1 cellular context compared by ENCODE assay signal in the genomic region with DNA sequence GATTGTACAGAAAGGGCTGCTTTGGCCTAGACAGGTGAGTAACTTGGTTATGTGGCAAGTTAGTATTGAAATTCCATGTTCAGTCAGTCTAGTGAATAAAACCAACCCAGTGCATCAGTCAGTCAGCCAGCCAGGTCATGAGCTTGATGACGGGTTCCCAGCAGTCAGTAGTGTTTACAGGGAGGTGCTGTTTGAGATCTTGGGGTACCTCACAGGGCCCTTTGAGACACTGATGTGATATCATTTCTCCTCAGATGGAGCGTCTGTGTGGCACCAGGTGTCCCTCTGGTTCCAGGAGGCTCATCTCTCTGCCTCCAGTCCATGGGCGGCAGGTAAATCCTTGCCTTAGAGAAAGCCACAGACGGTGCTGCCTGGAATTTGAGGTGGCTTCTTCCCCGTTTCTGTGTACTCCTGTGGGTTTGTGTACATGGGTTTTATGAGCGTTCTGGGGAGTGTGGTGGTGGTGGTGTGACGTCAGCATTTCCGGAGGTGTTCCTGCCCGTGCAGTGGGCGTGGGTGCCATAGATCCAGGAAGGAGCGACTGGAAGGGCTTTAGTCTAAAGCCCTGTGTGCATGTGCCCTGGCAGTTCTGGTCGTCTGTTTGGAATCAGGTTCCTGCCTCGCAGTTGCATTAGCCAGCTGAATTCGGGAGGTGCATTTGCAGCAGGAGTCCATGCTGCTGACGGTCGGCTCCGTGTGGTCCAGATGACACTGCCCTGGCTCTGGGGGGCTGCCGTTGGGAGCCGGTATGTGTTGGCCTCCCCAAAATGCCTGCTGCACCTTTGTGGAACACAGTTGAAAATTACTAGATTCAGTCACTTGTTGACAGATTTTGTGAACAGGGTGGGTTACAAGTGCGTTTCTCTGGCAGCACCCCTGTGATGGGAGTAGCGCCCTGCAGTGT.
TF ChIP-seq lines count a peak whose summit lies in the region.

No MANE protein-coding gene starts in this region.

TF ChIP-seq in GM23338, 12 proteins besides CTCF, POLR2A, EP300 and RAD21 (continued from another document):
- TF ChIP-seq, protein P1, sequence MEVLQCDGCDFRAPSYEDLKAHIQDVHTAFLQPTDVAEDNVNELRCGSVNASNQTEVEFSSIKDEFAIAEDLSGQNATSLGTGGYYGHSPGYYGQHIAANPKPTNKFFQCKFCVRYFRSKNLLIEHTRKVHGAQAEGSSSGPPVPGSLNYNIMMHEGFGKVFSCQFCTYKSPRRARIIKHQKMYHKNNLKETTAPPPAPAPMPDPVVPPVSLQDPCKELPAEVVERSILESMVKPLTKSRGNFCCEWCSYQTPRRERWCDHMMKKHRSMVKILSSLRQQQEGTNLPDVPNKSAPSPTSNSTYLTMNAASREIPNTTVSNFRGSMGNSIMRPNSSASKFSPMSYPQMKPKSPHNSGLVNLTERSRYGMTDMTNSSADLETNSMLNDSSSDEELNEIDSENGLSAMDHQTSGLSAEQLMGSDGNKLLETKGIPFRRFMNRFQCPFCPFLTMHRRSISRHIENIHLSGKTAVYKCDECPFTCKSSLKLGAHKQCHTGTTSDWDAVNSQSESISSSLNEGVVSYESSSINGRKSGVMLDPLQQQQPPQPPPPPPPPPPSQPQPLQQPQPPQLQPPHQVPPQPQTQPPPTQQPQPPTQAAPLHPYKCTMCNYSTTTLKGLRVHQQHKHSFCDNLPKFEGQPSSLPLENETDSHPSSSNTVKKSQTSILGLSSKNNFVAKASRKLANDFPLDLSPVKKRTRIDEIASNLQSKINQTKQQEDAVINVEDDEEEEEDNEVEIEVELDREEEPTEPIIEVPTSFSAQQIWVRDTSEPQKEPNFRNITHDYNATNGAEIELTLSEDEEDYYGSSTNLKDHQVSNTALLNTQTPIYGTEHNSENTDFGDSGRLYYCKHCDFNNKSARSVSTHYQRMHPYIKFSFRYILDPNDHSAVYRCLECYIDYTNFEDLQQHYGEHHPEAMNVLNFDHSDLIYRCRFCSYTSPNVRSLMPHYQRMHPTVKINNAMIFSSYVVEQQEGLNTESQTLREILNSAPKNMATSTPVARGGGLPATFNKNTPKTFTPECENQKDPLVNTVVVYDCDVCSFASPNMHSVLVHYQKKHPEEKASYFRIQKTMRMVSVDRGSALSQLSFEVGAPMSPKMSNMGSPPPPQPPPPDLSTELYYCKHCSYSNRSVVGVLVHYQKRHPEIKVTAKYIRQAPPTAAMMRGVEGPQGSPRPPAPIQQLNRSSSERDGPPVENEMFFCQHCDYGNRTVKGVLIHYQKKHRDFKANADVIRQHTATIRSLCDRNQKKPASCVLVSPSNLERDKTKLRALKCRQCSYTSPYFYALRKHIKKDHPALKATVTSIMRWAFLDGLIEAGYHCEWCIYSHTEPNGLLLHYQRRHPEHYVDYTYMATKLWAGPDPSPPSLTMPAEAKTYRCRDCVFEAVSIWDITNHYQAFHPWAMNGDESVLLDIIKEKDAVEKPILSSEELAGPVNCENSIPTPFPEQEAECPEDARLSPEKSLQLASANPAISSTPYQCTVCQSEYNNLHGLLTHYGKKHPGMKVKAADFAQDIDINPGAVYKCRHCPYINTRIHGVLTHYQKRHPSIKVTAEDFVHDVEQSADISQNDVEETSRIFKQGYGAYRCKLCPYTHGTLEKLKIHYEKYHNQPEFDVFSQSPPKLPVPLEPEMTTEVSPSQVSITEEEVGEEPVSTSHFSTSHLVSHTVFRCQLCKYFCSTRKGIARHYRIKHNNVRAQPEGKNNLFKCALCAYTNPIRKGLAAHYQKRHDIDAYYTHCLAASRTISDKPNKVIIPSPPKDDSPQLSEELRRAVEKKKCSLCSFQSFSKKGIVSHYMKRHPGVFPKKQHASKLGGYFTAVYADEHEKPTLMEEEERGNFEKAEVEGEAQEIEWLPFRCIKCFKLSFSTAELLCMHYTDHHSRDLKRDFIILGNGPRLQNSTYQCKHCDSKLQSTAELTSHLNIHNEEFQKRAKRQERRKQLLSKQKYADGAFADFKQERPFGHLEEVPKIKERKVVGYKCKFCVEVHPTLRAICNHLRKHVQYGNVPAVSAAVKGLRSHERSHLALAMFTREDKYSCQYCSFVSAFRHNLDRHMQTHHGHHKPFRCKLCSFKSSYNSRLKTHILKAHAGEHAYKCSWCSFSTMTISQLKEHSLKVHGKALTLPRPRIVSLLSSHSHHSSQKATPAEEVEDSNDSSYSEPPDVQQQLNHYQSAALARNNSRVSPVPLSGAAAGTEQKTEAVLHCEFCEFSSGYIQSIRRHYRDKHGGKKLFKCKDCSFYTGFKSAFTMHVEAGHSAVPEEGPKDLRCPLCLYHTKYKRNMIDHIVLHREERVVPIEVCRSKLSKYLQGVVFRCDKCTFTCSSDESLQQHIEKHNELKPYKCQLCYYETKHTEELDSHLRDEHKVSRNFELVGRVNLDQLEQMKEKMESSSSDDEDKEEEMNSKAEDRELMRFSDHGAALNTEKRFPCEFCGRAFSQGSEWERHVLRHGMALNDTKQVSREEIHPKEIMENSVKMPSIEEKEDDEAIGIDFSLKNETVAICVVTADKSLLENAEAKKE (CRISPR knock-in tag; IDR thresholded peaks at IDR 0.05), result no peak
- TF ChIP-seq POLR2AphosphoS5 (IDR thresholded peaks at IDR 0.05; ENCODE audit: low read depth) (no peak), ZNF114 (CRISPR knock-in tag; IDR thresholded peaks at IDR 0.05) (no peak), JUNB (IDR thresholded peaks at IDR 0.05; ENCODE audit: unreplicated experiment) (no peak), CREB1 (CRISPR knock-in tag; IDR thresholded peaks at IDR 0.05; ENCODE audit: low read depth) (no peak), NANOG (IDR thresholded peaks at IDR 0.05; ENCODE audit: borderline replicate concordance) (no peak), EZH2 (IDR thresholded peaks at IDR 0.05; ENCODE audit: low read depth, unreplicated experiment) (no peak), STAT1 (IDR thresholded peaks at IDR 0.05; ENCODE audit: unreplicated experiment) (no peak), ZNF331 (CRISPR knock-in tag; IDR thresholded peaks at IDR 0.05; ENCODE audit: low read depth) (no peak)
- TF ChIP-seq, protein P2, sequence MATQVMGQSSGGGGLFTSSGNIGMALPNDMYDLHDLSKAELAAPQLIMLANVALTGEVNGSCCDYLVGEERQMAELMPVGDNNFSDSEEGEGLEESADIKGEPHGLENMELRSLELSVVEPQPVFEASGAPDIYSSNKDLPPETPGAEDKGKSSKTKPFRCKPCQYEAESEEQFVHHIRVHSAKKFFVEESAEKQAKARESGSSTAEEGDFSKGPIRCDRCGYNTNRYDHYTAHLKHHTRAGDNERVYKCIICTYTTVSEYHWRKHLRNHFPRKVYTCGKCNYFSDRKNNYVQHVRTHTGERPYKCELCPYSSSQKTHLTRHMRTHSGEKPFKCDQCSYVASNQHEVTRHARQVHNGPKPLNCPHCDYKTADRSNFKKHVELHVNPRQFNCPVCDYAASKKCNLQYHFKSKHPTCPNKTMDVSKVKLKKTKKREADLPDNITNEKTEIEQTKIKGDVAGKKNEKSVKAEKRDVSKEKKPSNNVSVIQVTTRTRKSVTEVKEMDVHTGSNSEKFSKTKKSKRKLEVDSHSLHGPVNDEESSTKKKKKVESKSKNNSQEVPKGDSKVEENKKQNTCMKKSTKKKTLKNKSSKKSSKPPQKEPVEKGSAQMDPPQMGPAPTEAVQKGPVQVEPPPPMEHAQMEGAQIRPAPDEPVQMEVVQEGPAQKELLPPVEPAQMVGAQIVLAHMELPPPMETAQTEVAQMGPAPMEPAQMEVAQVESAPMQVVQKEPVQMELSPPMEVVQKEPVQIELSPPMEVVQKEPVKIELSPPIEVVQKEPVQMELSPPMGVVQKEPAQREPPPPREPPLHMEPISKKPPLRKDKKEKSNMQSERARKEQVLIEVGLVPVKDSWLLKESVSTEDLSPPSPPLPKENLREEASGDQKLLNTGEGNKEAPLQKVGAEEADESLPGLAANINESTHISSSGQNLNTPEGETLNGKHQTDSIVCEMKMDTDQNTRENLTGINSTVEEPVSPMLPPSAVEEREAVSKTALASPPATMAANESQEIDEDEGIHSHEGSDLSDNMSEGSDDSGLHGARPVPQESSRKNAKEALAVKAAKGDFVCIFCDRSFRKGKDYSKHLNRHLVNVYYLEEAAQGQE (IDR thresholded peaks at IDR 0.05; ENCODE audit: unreplicated experiment), result no peak
- TF ChIP-seq, protein P3, sequence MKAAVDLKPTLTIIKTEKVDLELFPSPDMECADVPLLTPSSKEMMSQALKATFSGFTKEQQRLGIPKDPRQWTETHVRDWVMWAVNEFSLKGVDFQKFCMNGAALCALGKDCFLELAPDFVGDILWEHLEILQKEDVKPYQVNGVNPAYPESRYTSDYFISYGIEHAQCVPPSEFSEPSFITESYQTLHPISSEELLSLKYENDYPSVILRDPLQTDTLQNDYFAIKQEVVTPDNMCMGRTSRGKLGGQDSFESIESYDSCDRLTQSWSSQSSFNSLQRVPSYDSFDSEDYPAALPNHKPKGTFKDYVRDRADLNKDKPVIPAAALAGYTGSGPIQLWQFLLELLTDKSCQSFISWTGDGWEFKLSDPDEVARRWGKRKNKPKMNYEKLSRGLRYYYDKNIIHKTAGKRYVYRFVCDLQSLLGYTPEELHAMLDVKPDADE (IDR thresholded peaks at IDR 0.05), result no peak
